Comparison of ENCODE assay signal across 8 cellular contexts in the genomic region with DNA sequence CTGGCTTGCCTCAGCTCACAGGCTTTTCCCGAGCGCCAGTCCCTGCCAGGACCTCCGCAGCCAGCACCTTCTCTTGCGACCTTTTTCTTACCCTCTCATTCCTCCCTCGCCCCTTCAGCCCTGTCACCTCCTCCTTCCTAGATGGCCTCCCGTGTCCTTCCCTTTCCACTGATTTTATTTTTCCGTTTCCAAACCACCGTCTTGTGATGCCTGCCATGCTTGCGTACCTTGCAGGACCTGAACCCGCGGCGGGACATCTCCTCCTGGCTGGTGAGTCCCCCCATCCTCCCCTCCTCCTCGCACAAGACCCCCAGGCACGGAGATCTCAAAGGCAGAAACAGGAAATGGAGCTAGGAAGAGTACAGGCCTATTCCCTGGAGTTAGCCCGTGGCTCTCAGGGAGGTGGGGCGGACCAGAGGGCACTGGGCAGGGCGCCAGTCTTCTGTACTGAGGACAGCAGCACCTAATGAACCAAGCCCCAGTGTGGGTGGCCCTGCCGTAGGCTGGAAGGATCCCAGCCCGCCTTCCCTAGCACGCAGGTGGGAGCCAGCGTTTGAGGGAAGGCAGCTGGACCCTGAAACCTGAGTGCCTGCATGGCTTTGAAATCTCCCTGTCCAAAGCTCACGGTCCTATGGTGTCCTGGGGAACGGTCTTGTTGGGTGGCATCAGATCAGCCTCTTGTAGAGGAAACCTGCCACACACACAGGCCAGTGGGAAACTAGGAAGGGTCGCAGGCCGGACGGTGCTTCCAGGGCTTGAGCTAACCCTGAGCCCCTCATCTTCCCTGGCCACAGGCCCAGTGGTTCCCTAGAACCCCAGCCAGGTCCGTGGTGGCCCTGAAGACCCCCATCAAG.
DNase-seq lines count a peak whose midpoint lies in the region; ATAC-seq and TF ChIP-seq lines count a peak whose summit lies in the region.

No MANE protein-coding gene starts in this region.

- H3K27ac Mint-ChIP-seq in nephron, result peak overlapping the region; percentile 84 to 92 (median 91)

- no peak for TF ChIP-seq CTCF in LNCaP clone FGC (IDR thresholded peaks at IDR 0.05; ENCODE audit: control insufficient read depth, extremely low read depth, insufficient read depth)
- no peak for TF ChIP-seq CTCF in VCaP (conservative IDR thresholded peaks at IDR 0.05)
- TF ChIP-seq CTCF in fibroblast of mammary gland (conservative IDR thresholded peaks at IDR 0.05; ENCODE audit: control insufficient read depth, insufficient read depth, low read depth, low read length), result no peak
- TF ChIP-seq CTCF in nephron (IDR thresholded peaks at IDR 0.05; ENCODE audit: unreplicated experiment in 3 of 3), result no peak

- peak overlapping the region; percentile 88 for H3K4me3 ChIP-seq in LNCaP clone FGC (ENCODE audit: low read depth, low read length)
- peak overlapping the region; percentile 73 for H3K4me3 ChIP-seq in fibroblast of mammary gland (ENCODE audit: control insufficient read depth, low read depth, low read length)

- peaks cover 59% of the 10 kb centered on the region for H3K4me1 Mint-ChIP-seq in nephron

- no peaks in the 10 kb centered on the region for H3K27me3 Mint-ChIP-seq in nephron (ENCODE audit: low read depth)

- peak; percentile 78 for DNase-seq in EH (ENCODE audit: low read depth)
- peak; percentile 70 for DNase-seq in LNCaP clone FGC (ENCODE audit: low read depth)
- peak; percentile 71 for DNase-seq in fibroblast of mammary gland (ENCODE audit: low read depth)

- ATAC-seq in GM21390 (IDR thresholded peaks at IDR 0.05; ENCODE audit: unreplicated experiment) (no peak), HG02973 (IDR thresholded peaks at IDR 0.05; ENCODE audit: unreplicated experiment) (no peak), HG03175 (IDR thresholded peaks at IDR 0.05; ENCODE audit: unreplicated experiment) (no peak)

- peak overlapping the region; percentile 87 to 94 (median 91) for H3K4me3 Mint-ChIP-seq in nephron

- H3K9me3 Mint-ChIP-seq in nephron, result no peaks in the 10 kb centered on the region

- H3K36me3 Mint-ChIP-seq in nephron (ENCODE audit: low read depth), result peaks cover 34% of the 10 kb centered on the region

- peak overlapping the region; percentile 91 for H3K27ac ChIP-seq in VCaP
